ENCODE assay signal across 22 cellular contexts in genomic region chr22:37214431-37215025, GRCh38. TPM values are rescaled to one million over a fixed set of nuclear protein-coding genes. Genes with fewer than 3 reads are reported as not detected.
DNase-seq lines count a peak whose midpoint lies in the region; ATAC-seq and TF ChIP-seq lines count a peak whose summit lies in the region.
"Had no signal": no experiment of that assay in that cellular context is flagged by ENCODE, and none has a peak within 500 bp of the region (broad histone marks: within the 10 kb centered on the region; RNA-seq: fewer than 3 reads in every experiment).

No MANE protein-coding gene starts in this region.

- H3K36me3 ChIP-seq in lower lobe of right lung (no peaks in the 10 kb centered on the region), tibial artery (no peaks in the 10 kb centered on the region), WERI-Rb-1 (no peaks in the 10 kb centered on the region)
- H3K36me3 ChIP-seq: cardiac muscle cell had no signal

- no peak overlapping the region for H3K27ac ChIP-seq in lower lobe of right lung
- H3K27ac ChIP-seq in tibial artery, result no peak overlapping the region
- H3K27ac ChIP-seq in WERI-Rb-1, result no peak overlapping the region
- H3K27ac ChIP-seq: cardiac muscle cell, HL-60, psoas muscle had no signal

- peaks cover 27% of the 10 kb centered on the region for H3K4me1 Mint-ChIP-seq in T-helper 17 cell

- peaks cover 8% of the 10 kb centered on the region for H3K27me3 ChIP-seq in lower lobe of right lung (ENCODE audit: low read depth)
- peaks cover 0 to 58% of the 10 kb centered on the region in 2 donors for H3K27me3 ChIP-seq in tibial artery
- no peaks in the 10 kb centered on the region for H3K27me3 ChIP-seq in WERI-Rb-1 (ENCODE audit: insufficient read depth, low read depth, severe bottlenecking)
- H3K27me3 ChIP-seq: cardiac muscle cell had no signal

- intact Hi-C loops in left cardiac atrium (cut with DNase I) (no loop called here), cardiac septum (cut with DNase I) (no loop called here), lower lobe of right lung (cut with DNase I) (no loop called here), tibial artery (cut with DNase I; ENCODE audit: low total_unique reads) (no loop called here)

- DNase-seq in left cardiac atrium (peak; percentile 6), cardiac septum (ENCODE audit: low spot score) (no peak), T-helper 17 cell (peak in 1 of 3 donors; percentile 0), lower lobe of right lung (peak; percentile 30), tibial artery (peak; percentile 18 to 32), WERI-Rb-1 (no peak), GM03348 (ENCODE audit: low spot score) (no peak)
- DNase-seq: activated CD4-positive, alpha-beta memory T cell treated with anti-CD3 and anti-CD28 coated beads for 36 hours; activated T-cell treated with anti-CD3 and anti-CD28 coated beads, Interleukin-2, amount 50 U/mL, for 24 hours; COR-L47; erythroblast; foreskin melanocyte; hypothalamus; naive B cell; NCI-H2029; RPMI8226 had no signal

- H3K9me3 ChIP-seq in T-helper 17 cell (ENCODE audit: control insufficient read depth, low read length, poor library complexity, severe bottlenecking) (no peaks in the 10 kb centered on the region), lower lobe of right lung (no peaks in the 10 kb centered on the region), tibial artery (no peaks in the 10 kb centered on the region), WERI-Rb-1 (ENCODE audit: severe bottlenecking) (no peaks in the 10 kb centered on the region)
- H3K9me3 ChIP-seq: psoas muscle had no signal

- H3K27me3 Mint-ChIP-seq in T-helper 17 cell, result no peaks in the 10 kb centered on the region
- H3K27me3 Mint-ChIP-seq: activated CD4-positive, alpha-beta memory T cell treated with anti-CD3 and anti-CD28 coated beads for 36 hours; activated T-cell treated with anti-CD3 and anti-CD28 coated beads, Interleukin-2, amount 50 U/mL, for 24 hours; memory B cell; naive B cell had no signal

- H3K4me3 ChIP-seq in lower lobe of right lung (no peak overlapping the region), tibial artery (no peak overlapping the region), WERI-Rb-1 (ENCODE audit: low read depth, low read length) (no peak overlapping the region)
- H3K4me3 ChIP-seq: cardiac muscle cell, psoas muscle had no signal

- ATAC-seq in left cardiac atrium, result no peak
- ATAC-seq in T-helper 17 cell, result no peak
- ATAC-seq in lower lobe of right lung, result no peak
- ATAC-seq: psoas muscle had no signal

- H3K36me3 Mint-ChIP-seq in T-helper 17 cell (ENCODE audit: low read depth), result no peaks in the 10 kb centered on the region
- H3K36me3 Mint-ChIP-seq: naive B cell had no signal

- TF ChIP-seq CTCF in lower lobe of right lung (IDR thresholded peaks at IDR 0.05) (no peak), tibial artery (IDR thresholded peaks at IDR 0.05) (no peak), WERI-Rb-1 (IDR thresholded peaks at IDR 0.05; ENCODE audit: low read depth, low read length) (no peak)

- no peaks in the 10 kb centered on the region for H3K4me1 ChIP-seq in lower lobe of right lung
- peaks cover 0 to 11% (median 9%) of the 10 kb centered on the region in 4 donors for H3K4me1 ChIP-seq in tibial artery
- H3K4me1 ChIP-seq: psoas muscle had no signal

- H3K4me3 Mint-ChIP-seq in T-helper 17 cell, result peak overlapping the region; percentile 28
- H3K4me3 Mint-ChIP-seq: activated CD4-positive, alpha-beta memory T cell treated with anti-CD3 and anti-CD28 coated beads for 36 hours; activated T-cell treated with anti-CD3 and anti-CD28 coated beads, Interleukin-2, amount 50 U/mL, for 24 hours; memory B cell had no signal

- H3K27ac Mint-ChIP-seq in T-helper 17 cell, result no peak overlapping the region
- H3K27ac Mint-ChIP-seq: activated CD4-positive, alpha-beta memory T cell treated with anti-CD3 and anti-CD28 coated beads for 36 hours; activated T-cell treated with anti-CD3 and anti-CD28 coated beads, Interleukin-2, amount 50 U/mL, for 24 hours; memory B cell; naive B cell had no signal

RNA-seq across cellular contexts. Expression of gene SSTR3, which starts 2.3 kb away (rescaled TPM):
- total RNA-seq in left cardiac atrium (not detected), cardiac septum (not detected), T-helper 17 cell (1 to 10 TPM in 1 of 2 donors, under 1 TPM in 1; 0.37 to 2.1 TPM), lower lobe of right lung (not detected)
- total RNA-seq: Daoy, NCI-H460, psoas muscle had no signal

RNA-seq across cellular contexts. Expression of gene C1QTNF6, which starts 26.5 kb away (rescaled TPM):
- total RNA-seq in left cardiac atrium, result 1 to 10 TPM; 1.8 to 2.9 TPM
- 2.8 TPM for total RNA-seq in cardiac septum
- total RNA-seq in T-helper 17 cell, result 10 to 100 TPM; 11.2 to 11.8 TPM
- total RNA-seq in lower lobe of right lung, result 5.3 TPM

RNA-seq across cellular contexts. Expression of gene RAC2, which starts 29.5 kb away (rescaled TPM):
- total RNA-seq in left cardiac atrium, result 10 to 100 TPM in 1 of 2 donors, 1 to 10 TPM in 1; 6.4 to 12.5 TPM
- 5.1 TPM for total RNA-seq in cardiac septum
- total RNA-seq in T-helper 17 cell, result 100 to 1,000 TPM; 297 to 478 TPM
- 111 TPM for total RNA-seq in lower lobe of right lung

Comparison
In these comparisons a context has a peak if more than half of its experiments do, and no peak if none do; other contexts are left out.
1. DNase-seq: peak in left cardiac atrium (single experiment), lower lobe of right lung (single experiment) and tibial artery (2 of 2); none in cardiac septum (single experiment), WERI-Rb-1 (single experiment) and GM03348 (single experiment).